17 cellular contexts compared by ENCODE assay signal in the genomic region with DNA sequence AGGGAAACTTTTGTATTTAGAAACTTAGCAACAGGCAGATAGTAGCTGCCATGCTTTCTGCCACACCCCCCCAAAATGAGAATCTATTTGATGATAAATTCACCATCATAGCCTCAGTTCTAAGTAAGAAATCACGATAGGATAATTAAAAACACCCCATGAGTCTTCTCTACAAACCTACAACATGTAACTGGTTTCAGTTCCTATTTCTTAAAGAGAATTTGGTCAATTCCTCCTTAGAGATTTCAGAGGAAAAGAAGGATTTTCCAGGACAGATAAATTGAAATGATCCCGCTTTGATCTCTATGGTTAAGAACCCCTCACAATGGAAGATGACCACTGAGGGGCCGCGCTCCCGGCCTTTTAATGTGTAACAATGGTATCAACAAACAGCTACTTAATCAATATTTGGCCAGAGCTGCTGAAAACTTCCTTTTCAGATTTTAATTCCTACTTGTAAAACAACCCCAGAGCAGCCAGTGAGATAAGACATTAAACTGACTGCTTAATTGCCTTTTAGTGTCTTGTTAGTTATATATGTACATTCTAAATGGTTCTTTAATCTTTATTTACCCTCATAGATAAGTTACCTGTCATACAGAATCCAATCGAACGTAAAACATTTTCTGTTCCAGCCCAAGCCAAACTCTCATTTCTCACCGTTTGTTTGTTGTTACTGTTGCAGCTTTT. TPM values are rescaled to one million over a fixed set of nuclear protein-coding genes. Genes with fewer than 3 reads are reported as not detected.
DNase-seq lines count a peak whose midpoint lies in the region; ATAC-seq and TF ChIP-seq lines count a peak whose summit lies in the region.
"Had no signal": no experiment of that assay in that cellular context is flagged by ENCODE, and none has a peak within 500 bp of the region (broad histone marks: within the 10 kb centered on the region; RNA-seq: fewer than 3 reads in every experiment).

No MANE protein-coding gene starts in this region.

- DNase-seq in HFFc6 (no peak), astrocyte of the cerebellum (ENCODE audit: low read depth) (no peak), glutamatergic neuron (no peak), progenitor cell of endocrine pancreas (ENCODE audit: low spot score, unreplicated experiment) (no peak), BE2C (no peak), NCI-H774 (lab: John Stamatoyannopoulos, UW) (no peak)
- DNase-seq in activated naive CD4-positive, alpha-beta T cell treated with anti-CD3 and anti-CD28 coated beads, Interleukin-2, amount 50 U/mL, for 16 hours, result no peak
- DNase-seq: Caco-2; CD4-positive, CD25-positive, alpha-beta regulatory T cell; DMS53; NCI-H1417; NCI-H187 treated with DMSO at 0.1 percent for 48 hours; NCI-H345; NCI-H69; PC-3 had no signal

- TF ChIP-seq CTCF in HFFc6 (IDR thresholded peaks at IDR 0.05) (no peak), astrocyte of the cerebellum (IDR thresholded peaks at IDR 0.05; ENCODE audit: low read depth, low read length, missing control alignments) (no peak), glutamatergic neuron (IDR thresholded peaks at IDR 0.05; ENCODE audit: partially characterized antibody, unreplicated experiment) (no peak), progenitor cell of endocrine pancreas (IDR thresholded peaks at IDR 0.05; ENCODE audit: unreplicated experiment) (no peak), BE2C (IDR thresholded peaks at IDR 0.05; ENCODE audit: low read depth, low read length) (no peak)

- no peaks in the 10 kb centered on the region for H3K36me3 ChIP-seq in BE2C

- H3K4me1 ChIP-seq in BE2C, result no peaks in the 10 kb centered on the region
- H3K4me1 ChIP-seq: Caco-2 had no signal

- peaks cover 99% of the 10 kb centered on the region for H3K27me3 ChIP-seq in BE2C

- H3K36me3 Mint-ChIP-seq in HFFc6 (ENCODE audit: low read depth), result peaks cover 46% of the 10 kb centered on the region
- H3K36me3 Mint-ChIP-seq in glutamatergic neuron (ENCODE audit: unreplicated experiment), result no peaks in the 10 kb centered on the region
- H3K36me3 Mint-ChIP-seq in progenitor cell of endocrine pancreas (ENCODE audit: insufficient read depth), result no peaks in the 10 kb centered on the region
- H3K36me3 Mint-ChIP-seq: CD4-positive, CD25-positive, alpha-beta regulatory T cell had no signal

- H3K27me3 Mint-ChIP-seq in HFFc6 (ENCODE audit: insufficient read depth) (no peaks in the 10 kb centered on the region; the same call in 1 of the 2 replicates), glutamatergic neuron (ENCODE audit: unreplicated experiment) (peaks cover 26% of the 10 kb centered on the region), progenitor cell of endocrine pancreas (peaks cover 99% of the 10 kb centered on the region)

- H3K4me3 Mint-ChIP-seq in HFFc6, result no peak overlapping the region
- peak overlapping the region; percentile 76 for H3K4me3 Mint-ChIP-seq in glutamatergic neuron (ENCODE audit: unreplicated experiment)
- no peak overlapping the region for H3K4me3 Mint-ChIP-seq in progenitor cell of endocrine pancreas (ENCODE audit: low read depth)
- H3K4me3 Mint-ChIP-seq: CD4-positive, CD25-positive, alpha-beta regulatory T cell had no signal

- H3K4me1 Mint-ChIP-seq in HFFc6 (ENCODE audit: low read depth) (peaks cover 58% of the 10 kb centered on the region), glutamatergic neuron (ENCODE audit: low read depth, unreplicated experiment) (peaks cover 27% of the 10 kb centered on the region), progenitor cell of endocrine pancreas (ENCODE audit: low read depth) (peaks cover 9% of the 10 kb centered on the region)

- in situ Hi-C loops in astrocyte of the cerebellum (cut with HindIII; ENCODE audit: low sequenced_read_pairs), result no loop called here

- H3K27ac Mint-ChIP-seq in HFFc6 (peak overlapping the region; percentile 24; the same call in 1 of the 2 replicates), glutamatergic neuron (ENCODE audit: unreplicated experiment) (no peak overlapping the region), progenitor cell of endocrine pancreas (peak overlapping the region; percentile 25)
- H3K27ac Mint-ChIP-seq: CD4-positive, CD25-positive, alpha-beta regulatory T cell had no signal

- H3K9me3 ChIP-seq in BE2C, result no peaks in the 10 kb centered on the region
- H3K9me3 ChIP-seq: Caco-2 had no signal

- H3K9me3 Mint-ChIP-seq in HFFc6 (no peaks in the 10 kb centered on the region), glutamatergic neuron (ENCODE audit: unreplicated experiment) (peaks cover 9% of the 10 kb centered on the region), progenitor cell of endocrine pancreas (ENCODE audit: low read depth) (no peaks in the 10 kb centered on the region)

- no peak for ATAC-seq in GM21447 (IDR thresholded peaks at IDR 0.05; ENCODE audit: unreplicated experiment)
- ATAC-seq: PC-3 had no signal

- H3K4me3 ChIP-seq in astrocyte of the cerebellum (ENCODE audit: low read depth, low read length) (peak overlapping the region; percentile 96), BE2C (ENCODE audit: low read depth, low read length) (no peak overlapping the region)

RNA-seq across cellular contexts. Expression of a gene that starts 10.1 kb away (rescaled TPM):
- 10 to 100 TPM; 13.2 to 20.7 (median 16.4) TPM for total RNA-seq in HFFc6 (2021; fragmentation: NEBNext Ultra II Directional; extraction: Animal tissue kit (Norgen Biotek cat#: 25700))
- total RNA-seq in glutamatergic neuron (ENCODE audit: unreplicated experiment) (31.2 TPM), progenitor cell of endocrine pancreas (0.16 TPM in 1 of 2 replicates, not detected in the other)
- polyA plus RNA-seq in BE2C (2012; ENCODE audit: insufficient read depth, insufficient read length, low read depth), result not detected
- total RNA-seq: Caco-2; CD4-positive, CD25-positive, alpha-beta regulatory T cell; HT-29; PC-3 had no signal
- polyA plus RNA-seq: CD4-positive, CD25-positive, alpha-beta regulatory T cell had no signal

Comparison
In these comparisons a context has a peak if more than half of its experiments do, and no peak if none do; other contexts are left out.
1. RNA of a gene that starts 10.1 kb away (total RNA-seq): 31.2 TPM in glutamatergic neuron (single experiment) and 13.2 to 20.7 TPM in HFFc6; 0.16 TPM in progenitor cell of endocrine pancreas; every median in the first group is over 10 times any median in the second.